In the genomic region with DNA sequence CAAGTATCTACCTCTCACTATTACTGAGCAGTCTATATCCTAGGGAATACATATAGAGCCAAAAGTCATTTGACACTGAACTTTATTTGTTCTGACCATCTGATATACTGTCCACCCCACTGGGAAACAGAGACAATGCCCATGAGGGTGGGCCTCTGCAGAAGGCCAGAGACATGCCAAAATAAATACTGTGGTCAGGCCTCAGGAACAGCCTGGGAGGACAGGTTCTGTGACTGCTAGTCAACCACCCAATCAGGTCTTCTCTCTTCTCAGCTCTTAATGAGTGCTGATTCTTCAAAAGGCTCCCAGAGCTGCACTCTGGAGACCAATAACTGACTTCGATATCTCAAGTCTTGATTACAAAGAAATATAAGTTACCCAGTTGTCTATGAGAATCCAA, we compare ENCODE assay signal across 9 cellular contexts. TPM values are rescaled to one million over a fixed set of nuclear protein-coding genes. Genes with fewer than 3 reads are reported as not detected.
DNase-seq lines count a peak whose midpoint lies in the region; ATAC-seq and TF ChIP-seq lines count a peak whose summit lies in the region.
"Had no signal": no experiment of that assay in that cellular context is flagged by ENCODE, and none has a peak within 500 bp of the region (broad histone marks: within the 10 kb centered on the region; RNA-seq: fewer than 3 reads in every experiment).

No MANE protein-coding gene starts in this region.

- H3K4me1 ChIP-seq in PC-9 (replicated peaks; ENCODE audit: insufficient read depth) = peaks cover 52% of the 10 kb centered on the region
- peaks cover 26 to 31% (median 29%) of the 10 kb centered on the region in 4 donors for H3K4me1 ChIP-seq in esophagus muscularis mucosa

- peak; percentile 58 for DNase-seq in DMS53 (lab: John Stamatoyannopoulos, UW)
- peak; percentile 75 to 92 for DNase-seq in PC-9
- DNase-seq in esophagus muscularis mucosa (ENCODE audit: extremely low spot score) = no peak
- peak; percentile 33 for DNase-seq in pulmonary artery endothelial cell (ENCODE audit: low read depth, low spot score)
- no peak for DNase-seq in activated CD4-positive, CD25-positive, alpha-beta regulatory T cell (lab: John Stamatoyannopoulos, UW)
- no peak for DNase-seq in SIG-M5 (lab: John Stamatoyannopoulos, UW)
- no peak for DNase-seq in activated T-cell treated with anti-CD3 and anti-CD28 coated beads, Interleukin-2, amount 50 U/mL, for 48 hours

- peaks cover 35% of the 10 kb centered on the region for H3F3A ChIP-seq in PC-9 (ENCODE audit: insufficient read depth, low read depth)

- H4K20me1 ChIP-seq in PC-9 (ENCODE audit: insufficient read depth) = no peaks in the 10 kb centered on the region

- H3K9me2 ChIP-seq in PC-9 (ENCODE audit: insufficient read depth) = no peaks in the 10 kb centered on the region

- H3K4me3 ChIP-seq in PC-9 (peak overlapping the region; percentile 27; the same call in 1 of the 2 replicates), esophagus muscularis mucosa (no peak overlapping the region)

- peak overlapping the region; percentile 69 for H3K4me2 ChIP-seq in PC-9

- H3K36me3 ChIP-seq in PC-9 (ENCODE audit: low read depth) (no peaks in the 10 kb centered on the region), esophagus muscularis mucosa (no peaks in the 10 kb centered on the region)

- CTCF ChIA-PET in PC-9 (lab: Charles Lee) = interaction anchor here (0.5 to 3.8 kb wide), 15 partner anchors 10 to 213 kb away, joined by 3 to 29 read pairs (median 5); partner anchors contain the start of genes ITGA10, NUDT17, PIAS3 and RBM8A

- no peaks in the 10 kb centered on the region for H3K27me3 ChIP-seq in PC-9 (ENCODE audit: insufficient read depth, low read depth)
- H3K27me3 ChIP-seq in esophagus muscularis mucosa = no peaks in the 10 kb centered on the region

- 55% methylated on average over 1 of the region's 1 CpG for WGBS in esophagus muscularis mucosa

- POLR2A ChIA-PET in PC-9 (lab: Charles Lee; ENCODE audit: unreplicated experiment) = interaction anchor here (0.6 to 1.6 kb wide), 4 partner anchors 33 to 120 kb away, joined by 4 to 19 read pairs (median 7); partner anchors contain the start of genes NUDT17, PIAS3, POLR3C and RNF115

- H3K9me3 ChIP-seq in PC-9 (ENCODE audit: insufficient read depth, low read depth) = no peaks in the 10 kb centered on the region
- H3K9me3 ChIP-seq in esophagus muscularis mucosa = no peaks in the 10 kb centered on the region

- TF ChIP-seq EP300 in esophagus muscularis mucosa (IDR thresholded peaks at IDR 0.05) = no peak

- peak overlapping the region; percentile 15; the same call in 1 of the 2 replicates for H2AFZ ChIP-seq in PC-9

- TF ChIP-seq CTCF in PC-9 (conservative IDR thresholded peaks at IDR 0.05) (no peak), esophagus muscularis mucosa (IDR thresholded peaks at IDR 0.05) (no peak)

- intact Hi-C loops in PC-9 (cut with micrococcal nuclease; ENCODE audit: unreplicated experiment) = no loop called here
- intact Hi-C loops in esophagus muscularis mucosa (cut with DNase I) = no loop called here

- no peak for ATAC-seq in HG02588 (IDR thresholded peaks at IDR 0.05; ENCODE audit: unreplicated experiment)

- H3K79me2 ChIP-seq in PC-9 (ENCODE audit: low read depth) = no peaks in the 10 kb centered on the region

- no peak for TF ChIP-seq POLR2A in esophagus muscularis mucosa (IDR thresholded peaks at IDR 0.05; ENCODE audit: low read depth)

- H3K27ac ChIP-seq in PC-9 = peak overlapping the region; percentile 58
- peak overlapping the region; percentile 76 to 84 (median 80) for H3K27ac ChIP-seq in esophagus muscularis mucosa (replicated peaks in 1 of 4)

- BruUV-seq in PC-9 (replicated peaks; lab: Mats Ljungman, UMichigan) = no TSS peak

RNA-seq across cellular contexts. Expression of gene ANKRD35, which starts 5.5 kb away (rescaled TPM):
- 0.78 and 1.2 TPM in 2 replicates for total RNA-seq in PC-9 (2021)
- total RNA-seq in esophagus muscularis mucosa = 10 to 100 TPM in 2 of 4 donors, 1 to 10 TPM in 2; 4.0 to 11.1 (median 8.4) TPM
- 0.32 and 0.33 TPM in 2 replicates for total RNA-seq in pulmonary artery endothelial cell
- total RNA-seq: mononuclear cell had no signal

RNA-seq across cellular contexts. Expression of gene ITGA10, which starts 18.7 kb away (rescaled TPM):
- total RNA-seq in PC-9 (2021) (0.33 and 0.88 TPM in 2 replicates), esophagus muscularis mucosa (1 to 10 TPM; 1.7 to 7.2 (median 3.8) TPM), pulmonary artery endothelial cell (32.2 and 104 TPM in 2 replicates)

RNA-seq across cellular contexts. Expression of gene PEX11B, which starts 27.4 kb away (rescaled TPM):
- total RNA-seq in PC-9 (2021) (19.7 and 19.8 TPM in 2 replicates), esophagus muscularis mucosa (10 to 100 TPM; 18.3 to 21.2 (median 20.0) TPM), pulmonary artery endothelial cell (30.9 and 31.9 TPM in 2 replicates)

RNA-seq across cellular contexts. Expression of gene PIAS3, which starts 32.3 kb away (rescaled TPM):
- total RNA-seq in PC-9 (2021) = 44.3 and 57.8 TPM in 2 replicates
- 10 to 100 TPM; 11.9 to 25.3 (median 22.9) TPM for total RNA-seq in esophagus muscularis mucosa
- total RNA-seq in pulmonary artery endothelial cell = 7.6 and 9.8 TPM in 2 replicates

RNA-seq across cellular contexts. Expression of gene RBM8A, which starts 36.1 kb away (rescaled TPM):
- total RNA-seq in PC-9 (2021) (129 and 181 TPM in 2 replicates), esophagus muscularis mucosa (100 to 1,000 TPM in 1 of 4 donors, 10 to 100 TPM in 3; 42.8 to 119 (median 69.7) TPM), pulmonary artery endothelial cell (129 and 198 TPM in 2 replicates)

Comparison
In these comparisons a context has a peak if more than half of its experiments do, and no peak if none do; other contexts are left out.
1. DNase-seq: peak in DMS53 (single experiment), PC-9 (2 of 2) and pulmonary artery endothelial cell (single experiment); none in esophagus muscularis mucosa (single experiment), activated CD4-positive, CD25-positive, alpha-beta regulatory T cell (0 of 4), SIG-M5 (single experiment) and activated T-cell treated with anti-CD3 and anti-CD28 coated beads, Interleukin-2, amount 50 U/mL, for 48 hours (0 of 2).